Comparison of ENCODE assay signal across 14 cellular contexts in the genomic region with DNA sequence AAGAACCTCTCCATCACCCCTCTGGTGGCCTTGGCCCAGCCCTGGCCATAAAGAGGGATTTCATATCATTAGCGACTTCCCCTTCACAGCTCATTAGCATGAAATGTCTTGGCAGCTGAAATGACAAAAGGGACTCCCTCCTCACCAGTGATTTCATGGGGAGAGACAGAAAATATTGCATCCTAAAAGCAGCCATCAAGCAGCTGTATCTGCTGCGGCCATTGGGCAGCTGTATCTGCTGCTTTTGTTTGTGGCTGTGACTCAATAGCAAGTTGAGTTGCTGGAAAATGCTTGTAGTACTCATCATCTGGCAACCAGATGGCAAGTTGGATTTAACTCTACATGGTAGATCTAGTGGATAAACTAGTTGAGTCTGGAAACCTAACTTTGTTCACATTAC.
DNase-seq lines count a peak whose midpoint lies in the region; ATAC-seq, FAIRE-seq and TF ChIP-seq lines count a peak whose summit lies in the region.
"Had no signal": no experiment of that assay in that cellular context is flagged by ENCODE, and none has a peak within 500 bp of the region (broad histone marks: within the 10 kb centered on the region; RNA-seq: fewer than 3 reads in every experiment).

No MANE protein-coding gene starts in this region.

- intact Hi-C loops in heart left ventricle (cut with DNase I) (no loop called here), left ventricle myocardium inferior (cut with micrococcal nuclease) (no loop called here)

- FAIRE-seq in H54 (lab: Jason Lieb, UNC), result peak; percentile 38

- H3K4me3 ChIP-seq in SJCRH30 (no peak overlapping the region), heart left ventricle (no peak overlapping the region), left ventricle myocardium inferior (no peak overlapping the region)
- H3K4me3 ChIP-seq: BLaER1, dorsolateral prefrontal cortex had no signal

- TF ChIP-seq POLR2A in H54 (IDR thresholded peaks at IDR 0.05; ENCODE audit: low read depth, low read length), result no peak
- no peak for TF ChIP-seq POLR2A in heart left ventricle (IDR thresholded peaks at IDR 0.05)

- no peaks in the 10 kb centered on the region for H3K36me3 ChIP-seq in SJCRH30
- H3K36me3 ChIP-seq in heart left ventricle, result no peaks in the 10 kb centered on the region
- no peaks in the 10 kb centered on the region for H3K36me3 ChIP-seq in left ventricle myocardium inferior
- H3K36me3 ChIP-seq: BLaER1 had no signal

- peaks cover 13% of the 10 kb centered on the region for H3K9me3 ChIP-seq in SJCRH30 (replicated peaks)
- peaks cover 0 to 11% (median 0%) of the 10 kb centered on the region in 12 donors for H3K9me3 ChIP-seq in heart left ventricle
- peaks cover 6% of the 10 kb centered on the region for H3K9me3 ChIP-seq in left ventricle myocardium inferior (replicated peaks)

- DNase-seq in AG08395 (ENCODE audit: low spot score) (peak; percentile 87), H54 (ENCODE audit: insufficient read length, low spot score) (no peak), SJCRH30 (peak; percentile 94 to 100), fibroblast of peridontal ligament (ENCODE audit: extremely low read depth) (peak; percentile 95), heart left ventricle (no peak), DMS114 treated with DMSO at 0.1 percent for 48 hours (lab: John Stamatoyannopoulos, UW; ENCODE audit: unreplicated experiment) (no peak), left ventricle myocardium inferior (no peak)
- no peak for DNase-seq in activated CD8-positive, alpha-beta memory T cell treated with anti-CD3 and anti-CD28 coated beads, Interleukin-2, amount 50 U/mL, for 48 hours
- DNase-seq: dorsolateral prefrontal cortex; NCI-H526; stimulated activated CD4-positive, alpha-beta T cell treated with anti-CD3 and anti-CD28 coated beads, Interleukin-4, amount 100 ng/mL, for 1 hour had no signal

- ATAC-seq in heart left ventricle, result no peak
- ATAC-seq: HCT116; stimulated activated effector memory CD8-positive, alpha-beta T cell treated with anti-CD3 and anti-CD28 coated beads, Interleukin-12 subunit alpha, Interleukin-12 subunit beta, amount 100 ng/mL, for 72 hours had no signal

- WGBS in heart left ventricle, 4 donors, result 53 to 87% (median 75%) methylated on average over 2 of the region's 2 CpGs

- no peak for TF ChIP-seq CTCF in heart left ventricle (IDR thresholded peaks at IDR 0.05)
- TF ChIP-seq CTCF in left ventricle myocardium inferior (IDR thresholded peaks at IDR 0.05; ENCODE audit: borderline replicate concordance), result no peak

- no peaks in the 10 kb centered on the region for H3K27me3 ChIP-seq in SJCRH30
- no peaks in the 10 kb centered on the region for H3K27me3 ChIP-seq in heart left ventricle
- H3K27me3 ChIP-seq in left ventricle myocardium inferior (ENCODE audit: low read depth), result no peaks in the 10 kb centered on the region
- H3K27me3 ChIP-seq: BLaER1, dorsolateral prefrontal cortex had no signal

- H3K27ac ChIP-seq in SJCRH30 (peak overlapping the region; percentile 81), heart left ventricle (no peak overlapping the region), left ventricle myocardium inferior (replicated peaks) (no peak overlapping the region)
- H3K27ac ChIP-seq: BLaER1, dorsolateral prefrontal cortex had no signal

- H3K4me1 ChIP-seq in SJCRH30, result peaks cover 28% of the 10 kb centered on the region
- H3K4me1 ChIP-seq in heart left ventricle, result peaks cover 0 to 17% (median 0%) of the 10 kb centered on the region in 12 donors
- peaks cover 5% of the 10 kb centered on the region for H3K4me1 ChIP-seq in left ventricle myocardium inferior

Comparison
In these comparisons a context has a peak if more than half of its experiments do, and no peak if none do; other contexts are left out.
1. DNase-seq: peak in AG08395 (single experiment), SJCRH30 (2 of 2) and fibroblast of peridontal ligament (single experiment); none in H54 (single experiment), activated CD8-positive, alpha-beta memory T cell treated with anti-CD3 and anti-CD28 coated beads, Interleukin-2, amount 50 U/mL, for 48 hours (single experiment), heart left ventricle (0 of 5), DMS114 treated with DMSO at 0.1 percent for 48 hours (single experiment) and left ventricle myocardium inferior (single experiment).